ENCODE assay signal across 12 cellular contexts in genomic region chr5:10421841-10422691, GRCh38. TPM values are rescaled to one million over a fixed set of nuclear protein-coding genes. Genes with fewer than 3 reads are reported as not detected.
DNase-seq lines count a peak whose midpoint lies in the region; ATAC-seq and TF ChIP-seq lines count a peak whose summit lies in the region.
"Had no signal": no experiment of that assay in that cellular context is flagged by ENCODE, and none has a peak within 500 bp of the region (broad histone marks: within the 10 kb centered on the region; RNA-seq: fewer than 3 reads in every experiment).

No MANE protein-coding gene starts in this region.

- CTCF ChIA-PET in activated CD4-positive, alpha-beta memory T cell treated with anti-CD3 and anti-CD28 coated beads for 36 hours (lab: Charles Lee) = interaction anchor here (1.1 to 2.6 kb wide), 6 partner anchors 7 to 206 kb away, joined by 3 to 17 read pairs (median 4); partner anchors contain the start of gene MARCHF6

- no peak for TF ChIP-seq EP300 in upper lobe of left lung (IDR thresholded peaks at IDR 0.05)

- WGBS in upper lobe of left lung, 2 donors = 43 to 50% methylated on average over 12 of the region's 12 CpGs
- WGBS in aorta, 2 donors = 70 to 73% methylated on average over 12 of the region's 12 CpGs

- H3K9me3 ChIP-seq in upper lobe of left lung (no peaks in the 10 kb centered on the region), aorta (ENCODE audit: control insufficient read depth, low read length) (no peaks in the 10 kb centered on the region)
- H3K9me3 ChIP-seq: adrenal gland, thoracic aorta had no signal

- H3K9me3 Mint-ChIP-seq in activated CD4-positive, alpha-beta memory T cell treated with anti-CD3 and anti-CD28 coated beads for 36 hours = no peaks in the 10 kb centered on the region

- H3K4me3 ChIP-seq in upper lobe of left lung (no peak overlapping the region), aorta (ENCODE audit: low read length in 2 of 2) (no peak overlapping the region)
- H3K4me3 ChIP-seq: adrenal gland, lung, thoracic aorta had no signal

- TF ChIP-seq POLR2A in upper lobe of left lung (IDR thresholded peaks at IDR 0.05) = no peak

- POLR2A ChIA-PET in activated CD4-positive, alpha-beta memory T cell treated with anti-CD3 and anti-CD28 coated beads for 36 hours (lab: Charles Lee) = interaction anchor here (1.0 to 3.6 kb wide), 2 partner anchors 22 to 69 kb away, joined by 4 to 14 read pairs; partner anchors contain the start of gene MARCHF6

- H3K4me1 ChIP-seq in upper lobe of left lung = peaks cover 11 to 29% (median 14%) of the 10 kb centered on the region in 4 donors
- H3K4me1 ChIP-seq in aorta (ENCODE audit: control insufficient read depth in 1 of 2, insufficient read depth in 2 of 2, low read length in 2 of 2) = peaks cover 0 to 3% of the 10 kb centered on the region in 2 donors

- no peaks in the 10 kb centered on the region for H3K27me3 Mint-ChIP-seq in activated CD4-positive, alpha-beta memory T cell treated with anti-CD3 and anti-CD28 coated beads for 36 hours

- no peak overlapping the region for H3K27ac Mint-ChIP-seq in activated CD4-positive, alpha-beta memory T cell treated with anti-CD3 and anti-CD28 coated beads for 36 hours

- DNase-seq in stimulated activated naive CD4-positive, alpha-beta T cell (lab: John Stamatoyannopoulos, UW) = peak in 4 of 6 experiments; percentile 4 to 26 (median 18)
- no peak for DNase-seq in stimulated activated naive CD4-positive, alpha-beta T cell treated with Interleukin-2 at 50 U/mL for 16 hours (lab: John Stamatoyannopoulos, UW)
- peak; percentile 31 for DNase-seq in activated CD4-positive, alpha-beta memory T cell treated with anti-CD3 and anti-CD28 coated beads for 36 hours
- DNase-seq in upper lobe of left lung = peak in 1 of 2 donors; percentile 53
- no peak for DNase-seq in aorta
- DNase-seq in NCI-H2107 (lab: John Stamatoyannopoulos, UW) = no peak
- DNase-seq: NCI-H2081 treated with DMSO at 0.1 percent for 48 hours had no signal

- no peak overlapping the region for H3K4me3 Mint-ChIP-seq in activated CD4-positive, alpha-beta memory T cell treated with anti-CD3 and anti-CD28 coated beads for 36 hours

- peak in 1 of 2 donors; percentile 55 for ATAC-seq in upper lobe of left lung (ENCODE audit: low FRiP score in 2 of 2)
- ATAC-seq in activated CD4-positive, CD25-positive, alpha-beta regulatory T cell treated with anti-CD3 and anti-CD28 coated beads, Interleukin-2, amount 50 U/mL, for 24 hours = no peak
- ATAC-seq in aorta (ENCODE audit: low FRiP score) = no peak

- H3K4me1 Mint-ChIP-seq in activated CD4-positive, alpha-beta memory T cell treated with anti-CD3 and anti-CD28 coated beads for 36 hours (ENCODE audit: low read depth) = peaks cover 43% of the 10 kb centered on the region

- H3K27me3 ChIP-seq in layer of hippocampus (ENCODE audit: control insufficient read depth, insufficient read depth, low read length) (no peaks in the 10 kb centered on the region), upper lobe of left lung (no peaks in the 10 kb centered on the region), aorta (ENCODE audit: control insufficient read depth in 1 of 2, insufficient read depth in 2 of 2, low read length in 1 of 2) (no peaks in the 10 kb centered on the region)
- H3K27me3 ChIP-seq: adrenal gland had no signal

- no peak for TF ChIP-seq CTCF in upper lobe of left lung (IDR thresholded peaks at IDR 0.05)

- peaks cover 69% of the 10 kb centered on the region for H3K36me3 Mint-ChIP-seq in activated CD4-positive, alpha-beta memory T cell treated with anti-CD3 and anti-CD28 coated beads for 36 hours

- intact Hi-C loops in activated CD4-positive, alpha-beta memory T cell treated with anti-CD3 and anti-CD28 coated beads for 36 hours (cut with micrococcal nuclease) = no loop called here
- intact Hi-C loops in aorta (cut with DNase I) = loop anchor here in 1 of 2 donors (5.0 kb wide), 1 partner anchor 135 kb away; no protein-coding TSS in a partner anchor

- H3K27ac ChIP-seq in layer of hippocampus (ENCODE audit: low read depth, low read length) (peak overlapping the region; percentile 8), upper lobe of left lung (peak overlapping the region in 3 of 4 donors; percentile 43 to 66 (median 59)), aorta (ENCODE audit: low read depth in 1 of 2, low read length in 2 of 2) (peak overlapping the region in 1 of 2 donors; percentile 19)
- H3K27ac ChIP-seq: thoracic aorta had no signal

- H3K36me3 ChIP-seq in upper lobe of left lung (peaks cover 18 to 80% (median 44%) of the 10 kb centered on the region in 4 donors), aorta (ENCODE audit: control insufficient read depth in 1 of 2, insufficient read depth in 2 of 2, low read length in 1 of 2) (peaks cover 7 to 24% of the 10 kb centered on the region in 2 donors)

RNA-seq across cellular contexts. Expression of gene ROPN1L, which starts 19.6 kb away (rescaled TPM):
- total RNA-seq in activated CD4-positive, alpha-beta memory T cell treated with anti-CD3 and anti-CD28 coated beads for 36 hours = not detected
- total RNA-seq in upper lobe of left lung (10 to 100 TPM in 4 of 6 donors, 1 to 10 TPM in 1, under 1 TPM in 1; 0.89 to 70.3 (median 13.6) TPM), aorta (under 1 TPM in 1 of 2 donors, not detected in 1; 0.68 TPM)
- under 1 TPM in 1 of 2 donors, not detected in 1; 0.88 TPM for polyA plus RNA-seq in aorta
- total RNA-seq: thoracic aorta had no signal

Comparison
In these comparisons a context has a peak if more than half of its experiments do, and no peak if none do; other contexts are left out.
1. DNase-seq: peak in stimulated activated naive CD4-positive, alpha-beta T cell (4 of 6) and activated CD4-positive, alpha-beta memory T cell treated with anti-CD3 and anti-CD28 coated beads for 36 hours (single experiment); none in stimulated activated naive CD4-positive, alpha-beta T cell treated with Interleukin-2 at 50 U/mL for 16 hours (single experiment), aorta (0 of 2) and NCI-H2107 (single experiment).